8 cellular contexts compared by ENCODE assay signal in the genomic region with DNA sequence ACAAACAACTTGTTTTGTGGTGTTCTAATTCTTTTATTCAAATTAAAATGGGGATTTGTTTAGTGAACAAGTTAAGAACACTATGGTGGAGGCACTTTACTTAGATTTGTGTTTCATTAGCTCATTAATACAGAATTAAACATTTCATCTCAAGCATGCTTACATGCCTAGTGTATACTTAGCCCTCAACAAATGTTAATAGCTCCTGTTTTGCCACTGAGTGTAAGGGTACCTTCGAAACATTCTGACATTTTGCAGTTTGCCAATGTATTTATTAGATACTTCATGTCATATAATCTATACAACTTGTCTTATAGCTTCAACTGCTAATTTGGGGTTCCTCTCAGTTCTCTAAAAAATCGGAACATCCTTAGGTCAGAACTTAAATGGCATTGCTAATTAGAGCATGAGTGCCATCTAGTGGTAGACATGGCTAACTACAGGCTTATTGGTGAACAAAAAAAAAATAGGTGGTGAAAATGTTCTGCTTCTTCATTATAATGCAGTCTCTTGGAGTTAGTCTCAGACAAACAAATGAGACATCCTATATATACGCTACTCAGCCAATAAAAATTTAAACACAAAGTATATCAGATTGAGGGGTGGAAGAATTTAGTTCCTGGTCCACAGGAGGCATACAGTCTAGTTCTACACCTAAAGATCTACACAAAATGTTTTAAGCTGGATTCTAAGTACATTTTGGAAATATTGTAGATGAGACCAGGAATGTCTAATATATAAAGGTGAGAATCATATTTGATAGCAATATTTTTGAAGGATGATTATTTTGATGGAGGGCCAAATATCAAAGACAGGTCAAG. TPM values are rescaled to one million over a fixed set of nuclear protein-coding genes. Genes with fewer than 3 reads are reported as not detected.
DNase-seq lines count a peak whose midpoint lies in the region; ATAC-seq and TF ChIP-seq lines count a peak whose summit lies in the region.

No MANE protein-coding gene starts in this region.

- H4K5ac ChIP-seq in mesendoderm (ENCODE audit: low read length) = no peak overlapping the region

- H3K27ac ChIP-seq in mesendoderm (ENCODE audit: low read depth, low read length) = no peak overlapping the region

- no peak overlapping the region for H3K4me2 ChIP-seq in mesendoderm (ENCODE audit: low read length)

- no peak overlapping the region for H3K18ac ChIP-seq in mesendoderm (ENCODE audit: low read length)

- peak; percentile 96 for TF ChIP-seq CTCF in AG10803 (conservative IDR thresholded peaks at IDR 0.05; ENCODE audit: low read length)

- DNase-seq in AG10803 (ENCODE audit: low read depth) (peak; percentile 47), NCI-H748 (lab: John Stamatoyannopoulos, UW; ENCODE audit: unreplicated experiment) (peak; percentile 59), cerebellum (ENCODE audit: low spot score) (peak; percentile 12), mesendoderm (peak; percentile 60), NCI-H2227 (lab: John Stamatoyannopoulos, UW; ENCODE audit: unreplicated experiment) (no peak)
- no peak for DNase-seq in activated T-cell treated with anti-CD3 and anti-CD28 coated beads, Interleukin-2, amount 50 U/mL, for 1 hour

- H4K8ac ChIP-seq in mesendoderm (ENCODE audit: low read depth, low read length) = no peak overlapping the region

- H2AK5ac ChIP-seq in mesendoderm (ENCODE audit: low read length) = no peak overlapping the region

- no peaks in the 10 kb centered on the region for H3K36me3 ChIP-seq in mesendoderm (ENCODE audit: control insufficient read depth, insufficient read depth, low read length)

- H2BK5ac ChIP-seq in mesendoderm (ENCODE audit: low read length) = no peak overlapping the region

- no peak overlapping the region for H2BK15ac ChIP-seq in mesendoderm (replicated peaks; ENCODE audit: low read depth)

- H3K4me3 ChIP-seq in AG10803 (ENCODE audit: low read length) (no peak overlapping the region), mesendoderm (ENCODE audit: low read length) (no peak overlapping the region)

- no peaks in the 10 kb centered on the region for H3K79me2 ChIP-seq in mesendoderm (ENCODE audit: control insufficient read depth, insufficient read depth, low read length)

- no CpG with 5 or more reads among the region's 3 CpGs for WGBS in mesendoderm (ENCODE audit: extremely low coverage, insufficient coverage, low lambda C conversion rate)

- H3K27me3 ChIP-seq in mesendoderm (ENCODE audit: insufficient read depth, low read length, poor library complexity) = no peaks in the 10 kb centered on the region

- no peak overlapping the region for H3K23ac ChIP-seq in mesendoderm (ENCODE audit: low read length)

- H3K9ac ChIP-seq in mesendoderm (ENCODE audit: low read length) = no peak overlapping the region

- ATAC-seq in GM18499 (IDR thresholded peaks at IDR 0.05; ENCODE audit: insufficient read depth, unreplicated experiment) = peak; percentile 47
- ATAC-seq in HG03135 (IDR thresholded peaks at IDR 0.05; ENCODE audit: unreplicated experiment) = peak; percentile 61

- H3K56ac ChIP-seq in mesendoderm (ENCODE audit: low read length) = no peak overlapping the region

- no peaks in the 10 kb centered on the region for H3K79me1 ChIP-seq in mesendoderm (ENCODE audit: low read length)

- H3K4ac ChIP-seq in mesendoderm (ENCODE audit: low read depth, low read length) = no peak overlapping the region

- no peak overlapping the region for H2BK120ac ChIP-seq in mesendoderm (ENCODE audit: low read depth, low read length)

- H3K4me1 ChIP-seq in mesendoderm (ENCODE audit: control insufficient read depth, low read depth, low read length) = no peaks in the 10 kb centered on the region

RNA-seq across cellular contexts. Expression of gene CNTN5, which starts 4.9 kb away (rescaled TPM):
- 110 TPM for total RNA-seq in cerebellum
- 0.08 TPM for polyA plus RNA-seq in mesendoderm (2013, experiment 1 of 2)
- polyA plus RNA-seq in mesendoderm (2013, experiment 2 of 2) = not detected

Comparison
In these comparisons a context has a peak if more than half of its experiments do, and no peak if none do; other contexts are left out.
1. DNase-seq: peak in AG10803 (single experiment), NCI-H748 (single experiment), cerebellum (single experiment) and mesendoderm (single experiment); none in NCI-H2227 (single experiment) and activated T-cell treated with anti-CD3 and anti-CD28 coated beads, Interleukin-2, amount 50 U/mL, for 1 hour (single experiment).